In the genomic region with DNA sequence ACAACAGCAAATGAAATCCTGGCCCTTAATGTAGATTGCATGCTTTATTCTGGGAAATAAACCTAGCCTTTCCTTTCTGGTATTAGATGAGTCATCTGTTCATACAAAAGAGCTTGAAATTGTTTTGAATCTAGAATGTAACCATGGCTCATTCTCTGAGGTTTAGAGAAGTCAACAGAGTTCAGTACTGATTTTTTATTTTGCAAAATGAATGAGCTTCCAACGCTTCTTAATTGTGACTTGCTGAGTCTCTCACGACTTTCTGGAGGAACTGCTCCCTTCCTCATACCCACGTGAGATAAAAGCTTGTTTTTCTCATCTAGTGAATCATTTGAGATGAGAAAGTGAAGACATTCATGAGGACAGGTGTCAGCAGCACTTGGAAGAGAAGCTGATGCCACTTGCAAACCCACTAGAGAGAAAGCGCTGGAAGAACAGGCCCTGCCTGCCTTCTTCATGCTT, we compare ENCODE assay signal across 12 cellular contexts.
DNase-seq lines count a peak whose midpoint lies in the region; ATAC-seq and TF ChIP-seq lines count a peak whose summit lies in the region.
"Had no signal": no experiment of that assay in that cellular context is flagged by ENCODE, and none has a peak within 500 bp of the region (broad histone marks: within the 10 kb centered on the region; RNA-seq: fewer than 3 reads in every experiment).

No MANE protein-coding gene starts in this region.

- no peak overlapping the region for H3K4me3 Mint-ChIP-seq in activated CD4-positive, alpha-beta T cell treated with anti-CD3 and anti-CD28 coated beads, Interleukin-2, amount 10 ng/mL, durations not matched to agents 7 days and 5 days
- no peak overlapping the region for H3K4me3 Mint-ChIP-seq in activated CD4-positive, alpha-beta memory T cell treated with anti-CD3 and anti-CD28 coated beads, Interleukin-2, amount 10 ng/mL, durations not matched to agents 7 days and 5 days

- no peak for DNase-seq in activated CD4-positive, alpha-beta T cell treated with anti-CD3 and anti-CD28 coated beads, Interleukin-2, amount 10 ng/mL, durations not matched to agents 7 days and 5 days
- DNase-seq in activated CD4-positive, alpha-beta T cell treated with anti-CD3 and anti-CD28 coated beads, Interleukin-2, amount 50 U/mL, for 1 hour, result no peak
- DNase-seq in activated CD4-positive, alpha-beta memory T cell treated with anti-CD3 and anti-CD28 coated beads, Interleukin-2, amount 10 ng/mL, durations not matched to agents 7 days and 5 days, result no peak
- peak; percentile 72 for DNase-seq in renal cortical epithelial cell (ENCODE audit: low read depth)
- no peak for DNase-seq in right atrium auricular region (ENCODE audit: low spot score)
- no peak for DNase-seq in lower leg skin (ENCODE audit: low spot score in 2 of 2)
- DNase-seq: stimulated activated CD4-positive, alpha-beta T cell treated with anti-CD3 and anti-CD28 coated beads, Interleukin-4, amount 100 ng/mL, for 4 hours; transverse colon had no signal

- no peaks in the 10 kb centered on the region for H3K27me3 ChIP-seq in right atrium auricular region
- H3K27me3 ChIP-seq: neutrophil, transverse colon had no signal

- 40 to 50% methylated on average over 4 of the region's 4 CpGs for WGBS in lower leg skin, 2 donors

- POLR2A ChIA-PET in activated CD4-positive, alpha-beta T cell treated with anti-CD3 and anti-CD28 coated beads, Interleukin-2, amount 10 ng/mL, durations not matched to agents 7 days and 5 days (lab: Charles Lee), result interaction anchor here (0.8 kb wide), 1 partner anchor 152 kb away, joined by 6 read pairs; no protein-coding TSS in a partner anchor
- POLR2A ChIA-PET in activated CD4-positive, alpha-beta memory T cell treated with anti-CD3 and anti-CD28 coated beads, Interleukin-2, amount 10 ng/mL, durations not matched to agents 7 days and 5 days (lab: Charles Lee), result interaction anchor here (0.8 to 2.4 kb wide), 6 partner anchors 71 to 399 kb away, joined by 3 to 16 read pairs (median 4); no protein-coding TSS in a partner anchor

- H3K36me3 Mint-ChIP-seq in activated CD4-positive, alpha-beta T cell treated with anti-CD3 and anti-CD28 coated beads, Interleukin-2, amount 10 ng/mL, durations not matched to agents 7 days and 5 days (ENCODE audit: low read depth), result no peaks in the 10 kb centered on the region
- H3K36me3 Mint-ChIP-seq in activated CD4-positive, alpha-beta memory T cell treated with anti-CD3 and anti-CD28 coated beads, Interleukin-2, amount 10 ng/mL, durations not matched to agents 7 days and 5 days (ENCODE audit: low read depth), result no peaks in the 10 kb centered on the region

- peaks cover 53% of the 10 kb centered on the region for H3K4me1 Mint-ChIP-seq in activated CD4-positive, alpha-beta T cell treated with anti-CD3 and anti-CD28 coated beads, Interleukin-2, amount 10 ng/mL, durations not matched to agents 7 days and 5 days
- peaks cover 51% of the 10 kb centered on the region for H3K4me1 Mint-ChIP-seq in activated CD4-positive, alpha-beta memory T cell treated with anti-CD3 and anti-CD28 coated beads, Interleukin-2, amount 10 ng/mL, durations not matched to agents 7 days and 5 days

- H3K36me3 ChIP-seq in right atrium auricular region, result no peaks in the 10 kb centered on the region
- H3K36me3 ChIP-seq: neutrophil, transverse colon had no signal

- TF ChIP-seq CTCF in right atrium auricular region (IDR thresholded peaks at IDR 0.05) (no peak), lower leg skin (IDR thresholded peaks at IDR 0.05) (no peak)

- no peaks in the 10 kb centered on the region for H3K27me3 Mint-ChIP-seq in activated CD4-positive, alpha-beta T cell treated with anti-CD3 and anti-CD28 coated beads, Interleukin-2, amount 10 ng/mL, durations not matched to agents 7 days and 5 days
- H3K27me3 Mint-ChIP-seq in activated CD4-positive, alpha-beta memory T cell treated with anti-CD3 and anti-CD28 coated beads, Interleukin-2, amount 10 ng/mL, durations not matched to agents 7 days and 5 days, result no peaks in the 10 kb centered on the region

- no peaks in the 10 kb centered on the region for H3K4me1 ChIP-seq in right atrium auricular region
- H3K4me1 ChIP-seq: A549, transverse colon had no signal

- no peaks in the 10 kb centered on the region for H3K9me3 ChIP-seq in right atrium auricular region
- H3K9me3 ChIP-seq: A549, neutrophil, transverse colon had no signal

- H3K27ac Mint-ChIP-seq in activated CD4-positive, alpha-beta T cell treated with anti-CD3 and anti-CD28 coated beads, Interleukin-2, amount 10 ng/mL, durations not matched to agents 7 days and 5 days, result peak overlapping the region; percentile 11
- peak overlapping the region; percentile 77 for H3K27ac Mint-ChIP-seq in activated CD4-positive, alpha-beta memory T cell treated with anti-CD3 and anti-CD28 coated beads, Interleukin-2, amount 10 ng/mL, durations not matched to agents 7 days and 5 days

- CTCF ChIA-PET in activated CD4-positive, alpha-beta T cell treated with anti-CD3 and anti-CD28 coated beads, Interleukin-2, amount 10 ng/mL, durations not matched to agents 7 days and 5 days (lab: Charles Lee), result interaction anchor here (0.5 to 1.9 kb wide), 4 partner anchors 12 to 700 kb away, joined by 3 to 5 read pairs (median 3); no protein-coding TSS in a partner anchor
- CTCF ChIA-PET in activated CD4-positive, alpha-beta memory T cell treated with anti-CD3 and anti-CD28 coated beads, Interleukin-2, amount 10 ng/mL, durations not matched to agents 7 days and 5 days (lab: Charles Lee), result interaction anchor here (0.7 to 2.3 kb wide), 5 partner anchors 9 to 671 kb away, joined by 3 to 9 read pairs (median 5); no protein-coding TSS in a partner anchor

- no peak for TF ChIP-seq POLR2A in lower leg skin (IDR thresholded peaks at IDR 0.05)

- H3K4me3 ChIP-seq in right atrium auricular region (no peak overlapping the region), lower leg skin (ENCODE audit: low read depth, poor library complexity, severe bottlenecking) (no peak overlapping the region)
- H3K4me3 ChIP-seq: A549, transverse colon had no signal

- peaks cover 3% of the 10 kb centered on the region for H3K9me3 Mint-ChIP-seq in activated CD4-positive, alpha-beta T cell treated with anti-CD3 and anti-CD28 coated beads, Interleukin-2, amount 10 ng/mL, durations not matched to agents 7 days and 5 days
- peaks cover 3% of the 10 kb centered on the region for H3K9me3 Mint-ChIP-seq in activated CD4-positive, alpha-beta memory T cell treated with anti-CD3 and anti-CD28 coated beads, Interleukin-2, amount 10 ng/mL, durations not matched to agents 7 days and 5 days

- intact Hi-C loops in lower leg skin (cut with DNase I; ENCODE audit: low total_unique reads), result no loop called here

- no peak overlapping the region for H3K27ac ChIP-seq in right atrium auricular region
- H3K27ac ChIP-seq: A549, neutrophil, transverse colon had no signal

- ATAC-seq in HG02852 (IDR thresholded peaks at IDR 0.05; ENCODE audit: unreplicated experiment) (peak; percentile 71), GM19397 (IDR thresholded peaks at IDR 0.05; ENCODE audit: unreplicated experiment) (no peak)
- ATAC-seq: A549 had no signal
